In the genomic region with DNA sequence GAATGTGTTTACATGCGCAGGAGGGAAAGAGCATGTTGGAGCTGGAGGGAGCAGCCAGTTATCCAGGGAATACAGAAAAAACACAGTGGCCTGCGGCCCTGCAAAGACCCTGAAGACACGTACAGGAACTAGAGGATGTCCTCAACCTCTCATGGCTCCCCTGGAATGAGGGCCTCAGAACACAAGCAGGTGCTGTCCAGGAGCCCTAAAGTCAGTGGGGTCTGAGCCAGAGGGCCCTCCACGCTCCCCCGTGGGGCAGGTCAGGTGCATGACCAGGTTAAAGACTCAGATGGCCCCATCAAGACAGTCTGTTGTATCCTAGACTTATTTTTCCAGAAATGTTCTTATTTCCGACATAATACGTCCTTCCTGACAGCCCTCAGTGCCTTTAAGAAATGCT, we compare ENCODE assay signal across 23 cellular contexts.
A peak's percentile ranks its signal among the peaks of the same experiment; 100 is the strongest.
DNase-seq lines count a peak whose midpoint lies in the region; ATAC-seq and TF ChIP-seq lines count a peak whose summit lies in the region.
"Had no signal": no experiment of that assay in that cellular context is flagged by ENCODE, and none has a peak within 500 bp of the region (broad histone marks: within the 10 kb centered on the region; RNA-seq: fewer than 3 reads in every experiment).

No MANE protein-coding gene starts in this region.

- no peak for TF ChIP-seq POLR2A in gastroesophageal sphincter (IDR thresholded peaks at IDR 0.05)
- no peak for TF ChIP-seq POLR2A in uterus (IDR thresholded peaks at IDR 0.05)

- ATAC-seq in Right ventricle myocardium inferior (no peak), gastroesophageal sphincter (no peak)
- ATAC-seq: activated CD4-positive, alpha-beta T cell treated with anti-CD3 and anti-CD28 coated beads for 36 hours; left colon; stimulated activated effector memory CD8-positive, alpha-beta T cell treated with anti-CD3 and anti-CD28 coated beads, Interleukin-12 subunit alpha, Interleukin-12 subunit beta, amount 100 ng/mL, for 72 hours had no signal

- intact Hi-C loops in Right ventricle myocardium inferior (cut with DNase I) (no loop called here), posterior vena cava (cut with DNase I) (no loop called here), uterus (cut with DNase I; ENCODE audit: low total_unique reads) (no loop called here)

- TF ChIP-seq CTCF in cardiac muscle cell (IDR thresholded peaks at IDR 0.05; ENCODE audit: low read depth, low read length): no peak
- no peak for TF ChIP-seq CTCF in gastroesophageal sphincter (IDR thresholded peaks at IDR 0.05)
- TF ChIP-seq CTCF in uterus (IDR thresholded peaks at IDR 0.05): no peak

- DNase-seq in cardiac muscle cell (ENCODE audit: low read depth in 1 of 2, low spot score in 1 of 2) (no peak), Right ventricle myocardium inferior (ENCODE audit: missing footprints) (no peak), posterior vena cava (ENCODE audit: low spot score) (peak; percentile 55), uterus (no peak), substantia nigra (lab: John Stamatoyannopoulos, UW) (no peak), dedifferentiated amniotic fluid mesenchymal stem cell (ENCODE audit: extremely low spot score) (no peak), NOMO-1 (lab: John Stamatoyannopoulos, UW; ENCODE audit: unreplicated experiment in 2 of 2) (no peak)
- DNase-seq: 8988T; activated CD4-positive, alpha-beta T cell treated with anti-CD3 and anti-CD28 coated beads for 36 hours; activated CD8-positive, alpha-beta memory T cell treated with anti-CD3 and anti-CD28 coated beads for 24 hours; activated gamma-delta T cell; activated naive CD8-positive, alpha-beta T cell treated with anti-CD3 and anti-CD28 coated beads for 36 hours; Calu3; caudate nucleus; CD4-positive, CD25-positive, alpha-beta regulatory T cell; DMS79; HCEC 1CT; immature natural killer cell; NCI-H1436; NCI-H748 treated with DMSO at 0.1 percent for 48 hours had no signal

- WGBS in gastroesophageal sphincter (ENCODE audit: low coverage in 1 of 2), 2 donors: 38 to 48% methylated on average over 3 to 6 of the region's 7 CpGs

- H3K9me3 ChIP-seq in cardiac muscle cell (ENCODE audit: low read depth) (no peaks in the 10 kb centered on the region), gastroesophageal sphincter (no peaks in the 10 kb centered on the region), uterus (no peaks in the 10 kb centered on the region)

- H3K27ac ChIP-seq in cardiac muscle cell (peak overlapping the region; percentile 69), gastroesophageal sphincter (peak overlapping the region; percentile 43 to 90 (median 79)), uterus (peak overlapping the region; percentile 78 to 79), substantia nigra (ENCODE audit: low read depth, low read length, poor library complexity, severe bottlenecking) (no peak overlapping the region)

- H3K4me1 ChIP-seq in cardiac muscle cell (ENCODE audit: low read depth) (peaks cover 48% of the 10 kb centered on the region), gastroesophageal sphincter (peaks cover 0 to 85% (median 29%) of the 10 kb centered on the region in 3 donors), uterus (peaks cover 12 to 22% of the 10 kb centered on the region in 2 donors)

- no peak overlapping the region for H3K4me3 ChIP-seq in cardiac muscle cell
- no peak overlapping the region for H3K4me3 ChIP-seq in gastroesophageal sphincter
- no peak overlapping the region for H3K4me3 ChIP-seq in uterus

- TF ChIP-seq EP300 in gastroesophageal sphincter (IDR thresholded peaks at IDR 0.05): no peak

- H3K36me3 ChIP-seq in cardiac muscle cell (no peaks in the 10 kb centered on the region), gastroesophageal sphincter (no peaks in the 10 kb centered on the region), uterus (no peaks in the 10 kb centered on the region)

- H3K27me3 ChIP-seq in cardiac muscle cell (no peaks in the 10 kb centered on the region), gastroesophageal sphincter (no peaks in the 10 kb centered on the region), uterus (no peaks in the 10 kb centered on the region)
